8 cellular contexts compared by ENCODE assay signal in genomic region chr3:124780767-124781485, GRCh38. TPM values are rescaled to one million over a fixed set of nuclear protein-coding genes. Genes with fewer than 3 reads are reported as not detected.
DNase-seq lines count a peak whose midpoint lies in the region; ATAC-seq, FAIRE-seq and TF ChIP-seq lines count a peak whose summit lies in the region.

No MANE protein-coding gene starts in this region.

- no peaks in the 10 kb centered on the region for H3K79me2 ChIP-seq in keratinocyte (ENCODE audit: control insufficient read depth, insufficient read depth, low read length)

- TF ChIP-seq CTCF in astrocyte of the spinal cord (IDR thresholded peaks at IDR 0.05; ENCODE audit: low read depth, low read length): no peak
- no peak for TF ChIP-seq CTCF in keratinocyte (optimal IDR thresholded peaks at IDR 0.05 in 1 of 3, IDR thresholded peaks at IDR 0.05 in 1 of 3, conservative IDR thresholded peaks at IDR 0.05 in 1 of 3; ENCODE audit: extremely low read depth in 1 of 3, insufficient read depth in 2 of 3, low read length in 3 of 3)

- H3K27ac ChIP-seq in keratinocyte (ENCODE audit: control insufficient read depth, insufficient read depth, low read length): peak overlapping the region; percentile 48

- peaks cover 25% of the 10 kb centered on the region for H3K4me1 ChIP-seq in keratinocyte (ENCODE audit: control insufficient read depth, extremely low read depth, insufficient read depth, low read length)

- no peaks in the 10 kb centered on the region for H3K9me3 ChIP-seq in keratinocyte (ENCODE audit: control insufficient read depth, low read depth, low read length)

- peaks cover 12 to 18% of the 10 kb centered on the region in 2 experiments for H3K36me3 ChIP-seq in keratinocyte (ENCODE audit: control insufficient read depth in 2 of 2, extremely low read depth in 1 of 2, insufficient read depth in 2 of 2, low read length in 2 of 2)

- no peaks in the 10 kb centered on the region for H3K9me3 Mint-ChIP-seq in stimulated activated naive CD8-positive, alpha-beta T cell treated with anti-CD3 and anti-CD28 coated beads, Interleukin-15, amount 100 ng/mL, for 72 hours

- H3K27me3 ChIP-seq in keratinocyte (ENCODE audit: control insufficient read depth, extremely low read depth, insufficient read depth, low read length): no peaks in the 10 kb centered on the region

- H3K27me3 Mint-ChIP-seq in stimulated activated naive CD8-positive, alpha-beta T cell treated with anti-CD3 and anti-CD28 coated beads, Interleukin-15, amount 100 ng/mL, for 72 hours: peaks cover 18% of the 10 kb centered on the region

- dilution Hi-C loops in keratinocyte (cut with MboI; ENCODE audit: extremely low pct_ligation_motif_present, low sequenced_read_pairs): no loop called here

- no peak overlapping the region for H2AFZ ChIP-seq in keratinocyte (ENCODE audit: control insufficient read depth, low read length)

- peaks cover 2% of the 10 kb centered on the region for H4K20me1 ChIP-seq in keratinocyte (ENCODE audit: control insufficient read depth, extremely low read depth, insufficient read depth, low read length)

- peak; percentile 84 for FAIRE-seq in keratinocyte (lab: Jason Lieb, UNC)

- in situ Hi-C loops in astrocyte of the spinal cord (cut with HindIII; ENCODE audit: low sequenced_read_pairs): no loop called here

- peak overlapping the region; percentile 35 for H3K4me2 ChIP-seq in keratinocyte (ENCODE audit: control insufficient read depth, extremely low read depth, insufficient read depth, low read depth, low read length)

- H3K9me1 ChIP-seq in keratinocyte (ENCODE audit: control insufficient read depth, extremely low read depth, insufficient read depth, low read length): peaks cover 4% of the 10 kb centered on the region

- peak; percentile 44 for ATAC-seq in stimulated activated naive CD8-positive, alpha-beta T cell treated with anti-CD3 and anti-CD28 coated beads, Interleukin-15, amount 100 ng/mL, for 72 hours
- no peak for ATAC-seq in GM19455 (IDR thresholded peaks at IDR 0.05; ENCODE audit: unreplicated experiment)
- no peak for ATAC-seq in HG03175 (IDR thresholded peaks at IDR 0.05; ENCODE audit: unreplicated experiment)

- H3K4me1 Mint-ChIP-seq in stimulated activated naive CD8-positive, alpha-beta T cell treated with anti-CD3 and anti-CD28 coated beads, Interleukin-15, amount 100 ng/mL, for 72 hours: peaks cover 19% of the 10 kb centered on the region

- peak overlapping the region; percentile 37 to 90 for H3K27ac Mint-ChIP-seq in stimulated activated naive CD8-positive, alpha-beta T cell treated with anti-CD3 and anti-CD28 coated beads, Interleukin-15, amount 100 ng/mL, for 72 hours

- H3K9ac ChIP-seq in keratinocyte (ENCODE audit: control insufficient read depth, extremely low read depth, insufficient read depth, low read length): peak overlapping the region; percentile 2

- peak overlapping the region in 1 of 2 donors; percentile 28 for H3K4me3 Mint-ChIP-seq in stimulated activated naive CD8-positive, alpha-beta T cell treated with anti-CD3 and anti-CD28 coated beads, Interleukin-15, amount 100 ng/mL, for 72 hours

- H3K4me3 ChIP-seq in astrocyte of the spinal cord (ENCODE audit: low read depth, low read length): no peak overlapping the region
- H3K4me3 ChIP-seq in keratinocyte (ENCODE audit: control insufficient read depth in 2 of 3, extremely low read depth in 1 of 3, insufficient read depth in 2 of 3, low read depth in 1 of 3, low read length in 3 of 3): peak overlapping the region in 1 of 3 experiments; percentile 3

- DNase-seq in HuH-7.5 (ENCODE audit: low spot score) (peak; percentile 33), astrocyte of the spinal cord (ENCODE audit: low read depth, low spot score) (peak; percentile 61), keratinocyte (ENCODE audit: low read depth, low spot score) (no peak), DMS53 (lab: John Stamatoyannopoulos, UW) (no peak), NCI-H187 (lab: John Stamatoyannopoulos, UW) (no peak)
- DNase-seq in stimulated activated naive CD8-positive, alpha-beta T cell treated with anti-CD3 and anti-CD28 coated beads, Interleukin-15, amount 100 ng/mL, for 72 hours: no peak

RNA-seq across cellular contexts. Expression of gene UMPS, which starts 50.7 kb away (rescaled TPM):
- 43.2 to 53.7 TPM (median 51.7 TPM) in 3 replicates for polyA plus RNA-seq in keratinocyte
- polyA plus RNA-seq in keratinocyte (2011; ENCODE audit: low read depth): 55.3 TPM
- 25.8 and 35.3 TPM in 2 replicates for polyA plus RNA-seq in keratinocyte (2011; cell fraction: cytosol; rRNA removed)
- 40.5 and 52.5 TPM in 2 replicates for polyA plus RNA-seq in keratinocyte (2011; cell fraction: nucleus; rRNA removed)
- 21.1 and 30.6 TPM in 2 replicates for polyA plus RNA-seq in keratinocyte (2012; ENCODE audit: low replicate concordance)
- 30.4 to 61.2 TPM (median 43.1 TPM) in 3 replicates for polyA minus RNA-seq in keratinocyte
- polyA minus RNA-seq in keratinocyte (2011; cell fraction: cytosol; rRNA and poly(A)+ RNA removed): 89.2 TPM
- 16.4 and 29.3 TPM in 2 replicates for polyA minus RNA-seq in keratinocyte (2011; cell fraction: nucleus; rRNA and poly(A)+ RNA removed)

Comparison
In these comparisons a context has a peak if more than half of its experiments do, and no peak if none do; other contexts are left out.
1. DNase-seq: peak in HuH-7.5 (single experiment) and astrocyte of the spinal cord (single experiment); none in keratinocyte (single experiment), stimulated activated naive CD8-positive, alpha-beta T cell treated with anti-CD3 and anti-CD28 coated beads, Interleukin-15, amount 100 ng/mL, for 72 hours (0 of 2), DMS53 (single experiment) and NCI-H187 (0 of 2).